ENCODE assay signal across 9 cellular contexts in the genomic region with DNA sequence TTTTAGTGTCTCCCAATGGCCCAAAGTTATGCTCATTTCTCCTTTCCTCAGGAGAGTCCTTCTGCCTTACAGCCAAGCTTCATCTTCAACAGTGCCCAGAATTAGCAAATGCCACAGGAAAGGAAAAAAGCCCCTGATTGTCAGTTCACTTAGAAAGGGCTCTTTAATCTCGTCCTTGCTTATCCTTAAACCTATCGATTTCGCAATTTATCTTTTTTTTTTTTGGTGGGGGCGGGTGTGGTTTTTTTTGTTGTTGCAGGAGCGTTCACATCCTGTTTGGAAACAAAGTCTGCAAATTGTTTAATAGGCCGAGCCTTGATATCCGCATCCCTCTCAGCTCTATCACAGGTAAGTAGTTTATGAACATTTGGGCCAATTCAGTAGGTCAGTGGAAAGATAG. TPM values are rescaled to one million over a fixed set of nuclear protein-coding genes. Genes with fewer than 3 reads are reported as not detected.
"Had no signal": no experiment of that assay in that cellular context is flagged by ENCODE, and none has a peak within 500 bp of the region (broad histone marks: within the 10 kb centered on the region; RNA-seq: fewer than 3 reads in every experiment).

No MANE protein-coding gene starts in this region.

- H3K9me3 Mint-ChIP-seq: H9, IgD-negative memory B cell had no signal

- H3K9ac ChIP-seq: GM23248 had no signal

- H3K27ac Mint-ChIP-seq: H9, IgD-negative memory B cell had no signal

- H3K27ac ChIP-seq: GM23248 had no signal

- H3K4me3 Mint-ChIP-seq: H9, IgD-negative memory B cell had no signal

- H2AFZ ChIP-seq: GM23248 had no signal

- H3K4me1 Mint-ChIP-seq: IgD-negative memory B cell had no signal

- H3K36me3 Mint-ChIP-seq: IgD-negative memory B cell had no signal

- FAIRE-seq: H54, HTR-8/SVneo had no signal

- H3K4me3 ChIP-seq: GM23248 had no signal

- DNase-seq: GM23248, GOT3, H9, HCEC 1CT, KBM-7 had no signal

RNA-seq across cellular contexts. Expression of gene TRPC5OS, which starts 20.2 kb away (rescaled TPM):
- total RNA-seq: GM23248, H9, HT-29 had no signal
